In genomic region chr3:55296035-55296434, GRCh38 we compare ENCODE assay signal across 2 cellular contexts.
TF ChIP-seq lines count a peak whose summit lies in the region.

No MANE protein-coding gene starts in this region.

TF ChIP-seq in HepG2, 621 proteins besides CTCF, POLR2A, EP300 and RAD21:
- no peak for TF ChIP-seq CEBPB (IDR thresholded peaks at IDR 0.05; ENCODE audit: borderline replicate concordance, low read depth, low read length)
- no peak for TF ChIP-seq TEF (CRISPR knock-in tag; IDR thresholded peaks at IDR 0.05)
- TF ChIP-seq NFE2L2 (IDR thresholded peaks at IDR 0.05; ENCODE audit: low read length): peak; percentile 57
- TF ChIP-seq, protein P1, sequence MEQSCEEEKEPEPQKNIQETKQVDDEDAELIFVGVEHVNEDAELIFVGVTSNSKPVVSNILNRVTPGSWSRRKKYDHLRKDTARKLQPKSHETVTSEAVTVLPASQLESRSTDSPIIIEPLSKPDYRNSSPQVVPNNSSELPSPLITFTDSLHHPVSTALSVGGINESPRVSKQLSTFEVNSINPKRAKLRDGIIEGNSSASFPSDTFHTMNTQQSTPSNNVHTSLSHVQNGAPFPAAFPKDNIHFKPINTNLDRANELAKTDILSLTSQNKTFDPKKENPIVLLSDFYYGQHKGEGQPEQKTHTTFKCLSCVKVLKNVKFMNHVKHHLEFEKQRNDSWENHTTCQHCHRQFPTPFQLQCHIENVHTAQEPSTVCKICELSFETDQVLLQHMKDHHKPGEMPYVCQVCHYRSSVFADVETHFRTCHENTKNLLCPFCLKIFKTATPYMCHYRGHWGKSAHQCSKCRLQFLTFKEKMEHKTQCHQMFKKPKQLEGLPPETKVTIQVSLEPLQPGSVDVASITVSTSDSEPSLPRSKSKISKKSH (CRISPR knock-in tag; IDR thresholded peaks at IDR 0.05; ENCODE audit: borderline replicate concordance): no peak
- no peak for TF ChIP-seq HES4 (CRISPR knock-in tag; IDR thresholded peaks at IDR 0.05; ENCODE audit: borderline replicate concordance)
- TF ChIP-seq MAFK (conservative IDR thresholded peaks at IDR 0.05 in 1 of 2, IDR thresholded peaks at IDR 0.05 in 1 of 2; ENCODE audit: low read length in 2 of 2): peak in 1 of 2 experiments; percentile 63; a peak in 2 of 4 replicates
- TF ChIP-seq MAFF (IDR thresholded peaks at IDR 0.05; ENCODE audit: low read depth, low read length): 0 out of 2 replicates have a peak, but pooled peaks have one; percentile 36
- TF ChIP-seq CEBPZ (IDR thresholded peaks at IDR 0.05; ENCODE audit: low read length): no peak
TF ChIP-seq in HepG2: peak in this region for 3.

TF ChIP-seq in SK-N-SH, 30 proteins besides CTCF, POLR2A, EP300 and RAD21:
- TF ChIP-seq NFIC (IDR thresholded peaks at IDR 0.05; ENCODE audit: borderline replicate concordance) (peak; percentile 66; the same call in 1 of the 2 replicates), USF1 (IDR thresholded peaks at IDR 0.05; ENCODE audit: borderline replicate concordance, low read depth) (no peak), POLR2AphosphoS5 (IDR thresholded peaks at IDR 0.05; ENCODE audit: low read depth, low read length) (peak; percentile 54; the same call in 1 of the 2 replicates), RFX5 (IDR thresholded peaks at IDR 0.05; ENCODE audit: low read length) (no peak), YY1 (IDR thresholded peaks at IDR 0.05; ENCODE audit: low read depth) (peak; percentile 75; the same call in 1 of the 2 replicates), JUND (IDR thresholded peaks at IDR 0.05) (peak; percentile 67), PBX3 (IDR thresholded peaks at IDR 0.05) (peak; percentile 46), FOSL2 (IDR thresholded peaks at IDR 0.05; ENCODE audit: borderline replicate concordance, low read depth) (peak; percentile 57; the same call in 1 of the 2 replicates), TCF12 (IDR thresholded peaks at IDR 0.05) (peak; percentile 92)
